ENCODE assay signal across 21 cellular contexts in the genomic region with DNA sequence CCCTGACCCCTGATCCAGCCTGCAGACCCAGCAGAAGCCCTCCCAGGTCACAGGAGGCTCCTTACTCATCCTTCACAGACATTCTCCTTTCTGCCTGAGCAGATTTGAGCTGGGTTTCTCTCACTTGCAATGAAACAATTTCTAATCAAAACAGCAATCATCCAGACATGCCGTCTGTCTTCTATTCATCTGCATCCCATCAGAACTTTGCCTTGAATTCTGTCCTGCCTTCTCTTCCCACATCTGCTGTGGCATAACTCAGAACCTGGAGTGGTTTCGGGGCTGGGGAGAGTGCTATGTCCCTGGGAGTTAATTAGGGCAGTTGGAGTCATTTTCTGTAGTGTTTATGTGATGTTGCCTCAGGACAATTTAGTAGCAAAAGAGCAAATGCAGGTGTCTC.
"Had no signal": no experiment of that assay in that cellular context is flagged by ENCODE, and none has a peak within 500 bp of the region (broad histone marks: within the 10 kb centered on the region; RNA-seq: fewer than 3 reads in every experiment).

No MANE protein-coding gene starts in this region.

- H2AFZ ChIP-seq: parathyroid adenoma had no signal

- H3K79me2 ChIP-seq: parathyroid adenoma had no signal

- H3K4me3 Mint-ChIP-seq: activated B cell treated with CpG ODN at 0.5 μM for 24 hours; activated CD4-positive, alpha-beta memory T cell treated with anti-CD3 and anti-CD28 coated beads, Interleukin-2, amount 10 ng/mL, durations not matched to agents 7 days and 5 days; activated CD8-positive, alpha-beta memory T cell treated with anti-CD3 and anti-CD28 coated beads, Interleukin-2, amount 10 ng/mL, durations not matched to agents 7 days and 5 days; activated naive CD8-positive, alpha-beta T cell treated with anti-CD3 and anti-CD28 coated beads for 36 hours; immature natural killer cell; naive thymus-derived CD8-positive, alpha-beta T cell; stimulated activated naive B cell treated with anti-CD40 and anti-IgM and Interleukin-4, amounts not matched to agents 10 μg/mL and 1 μg/mL and 100 μg/mL, for 72 hours had no signal

- H3K36me3 Mint-ChIP-seq: activated CD8-positive, alpha-beta memory T cell treated with anti-CD3 and anti-CD28 coated beads, Interleukin-2, amount 10 ng/mL, durations not matched to agents 7 days and 5 days; activated naive CD8-positive, alpha-beta T cell treated with anti-CD3 and anti-CD28 coated beads for 36 hours; immature natural killer cell; stimulated activated naive B cell treated with anti-CD40 and anti-IgM and Interleukin-4, amounts not matched to agents 10 μg/mL and 1 μg/mL and 100 μg/mL, for 72 hours had no signal

- ATAC-seq: activated CD8-positive, alpha-beta memory T cell treated with anti-CD3 and anti-CD28 coated beads, Interleukin-2, amount 10 ng/mL, durations not matched to agents 7 days and 5 days; gastroesophageal sphincter; mucosa of descending colon; naive thymus-derived CD8-positive, alpha-beta T cell; stimulated activated naive B cell treated with anti-CD40 and anti-IgM and Interleukin-4, amounts not matched to agents 10 μg/mL and 1 μg/mL and 100 μg/mL, for 72 hours; upper lobe of right lung had no signal

- H3K9ac ChIP-seq: parathyroid adenoma had no signal

- H3K9me3 ChIP-seq: esophagus muscularis mucosa, gastroesophageal sphincter, heart right ventricle, mucosa of descending colon, spleen, thoracic aorta, upper lobe of right lung had no signal

- H3K36me3 ChIP-seq: cardiac muscle cell, esophagus muscularis mucosa, gastroesophageal sphincter, heart right ventricle, spleen, thoracic aorta, upper lobe of right lung had no signal

- H3K27ac ChIP-seq: cardiac muscle cell, esophagus muscularis mucosa, gastroesophageal sphincter, heart right ventricle, parathyroid adenoma, spleen, thoracic aorta, upper lobe of right lung had no signal

- H3K27me3 ChIP-seq: cardiac muscle cell, heart right ventricle, upper lobe of right lung had no signal

- H3K9me3 Mint-ChIP-seq: activated B cell treated with CpG ODN at 0.5 μM for 24 hours; activated naive CD8-positive, alpha-beta T cell treated with anti-CD3 and anti-CD28 coated beads for 36 hours had no signal

- H3K4me3 ChIP-seq: cardiac muscle cell, esophagus muscularis mucosa, gastroesophageal sphincter, heart right ventricle, mucosa of descending colon, spleen, thoracic aorta, upper lobe of right lung had no signal

- H3K27ac Mint-ChIP-seq: activated B cell treated with CpG ODN at 0.5 μM for 24 hours; activated CD4-positive, alpha-beta memory T cell treated with anti-CD3 and anti-CD28 coated beads, Interleukin-2, amount 10 ng/mL, durations not matched to agents 7 days and 5 days; activated CD8-positive, alpha-beta memory T cell treated with anti-CD3 and anti-CD28 coated beads, Interleukin-2, amount 10 ng/mL, durations not matched to agents 7 days and 5 days; activated naive CD8-positive, alpha-beta T cell treated with anti-CD3 and anti-CD28 coated beads for 36 hours; immature natural killer cell; naive thymus-derived CD8-positive, alpha-beta T cell; stimulated activated naive B cell treated with anti-CD40 and anti-IgM and Interleukin-4, amounts not matched to agents 10 μg/mL and 1 μg/mL and 100 μg/mL, for 72 hours had no signal

- DNase-seq: activated B cell treated with CpG ODN at 0.5 μM for 24 hours; activated CD4-positive, alpha-beta memory T cell treated with anti-CD3 and anti-CD28 coated beads, Interleukin-2, amount 10 ng/mL, durations not matched to agents 7 days and 5 days; activated CD4-positive, alpha-beta T cell treated with anti-CD3 and anti-CD28 coated beads for 4 hours; activated CD8-positive, alpha-beta memory T cell treated with anti-CD3 and anti-CD28 coated beads, Interleukin-2, amount 10 ng/mL, durations not matched to agents 7 days and 5 days; activated naive CD8-positive, alpha-beta T cell treated with anti-CD3 and anti-CD28 coated beads for 36 hours; amniotic stem cell; dermis blood vessel endothelial cell; effector memory CD4-positive, alpha-beta T cell; heart right ventricle; immature natural killer cell; mesenchymal stem cell; mucosa of descending colon; naive thymus-derived CD8-positive, alpha-beta T cell; spleen; stimulated activated naive B cell treated with anti-CD40 and anti-IgM and Interleukin-4, amounts not matched to agents 10 μg/mL and 1 μg/mL and 100 μg/mL, for 72 hours; upper lobe of right lung had no signal

- H3K4me1 Mint-ChIP-seq: activated B cell treated with CpG ODN at 0.5 μM for 24 hours; activated CD4-positive, alpha-beta memory T cell treated with anti-CD3 and anti-CD28 coated beads, Interleukin-2, amount 10 ng/mL, durations not matched to agents 7 days and 5 days; activated CD8-positive, alpha-beta memory T cell treated with anti-CD3 and anti-CD28 coated beads, Interleukin-2, amount 10 ng/mL, durations not matched to agents 7 days and 5 days; activated naive CD8-positive, alpha-beta T cell treated with anti-CD3 and anti-CD28 coated beads for 36 hours; immature natural killer cell; naive thymus-derived CD8-positive, alpha-beta T cell; stimulated activated naive B cell treated with anti-CD40 and anti-IgM and Interleukin-4, amounts not matched to agents 10 μg/mL and 1 μg/mL and 100 μg/mL, for 72 hours had no signal

- H3K4me1 ChIP-seq: esophagus muscularis mucosa, gastroesophageal sphincter, parathyroid adenoma, spleen, upper lobe of right lung had no signal

- H3K27me3 Mint-ChIP-seq: activated B cell treated with CpG ODN at 0.5 μM for 24 hours; activated CD4-positive, alpha-beta memory T cell treated with anti-CD3 and anti-CD28 coated beads, Interleukin-2, amount 10 ng/mL, durations not matched to agents 7 days and 5 days; activated CD8-positive, alpha-beta memory T cell treated with anti-CD3 and anti-CD28 coated beads, Interleukin-2, amount 10 ng/mL, durations not matched to agents 7 days and 5 days; activated naive CD8-positive, alpha-beta T cell treated with anti-CD3 and anti-CD28 coated beads for 36 hours had no signal
